In the genomic region with DNA sequence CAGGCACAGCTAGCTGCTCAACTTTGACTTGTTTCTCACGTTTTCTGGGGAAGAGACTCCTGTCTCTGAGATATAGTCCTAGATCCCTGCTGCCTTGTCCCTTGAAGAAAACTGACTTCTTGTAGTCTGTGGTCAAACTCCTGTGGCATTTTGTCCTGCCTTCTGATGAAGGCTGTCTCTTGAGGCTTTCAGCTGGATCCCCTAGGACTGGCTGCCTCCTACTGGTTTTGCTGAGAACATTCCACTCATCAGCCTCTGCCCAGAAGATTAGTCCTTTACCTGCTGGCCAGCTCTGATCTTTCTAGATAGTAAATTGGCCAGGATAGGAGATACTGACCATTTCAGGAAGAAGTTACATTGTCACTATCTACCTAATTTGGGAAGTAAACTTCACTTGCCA, we compare ENCODE assay signal across 9 cellular contexts.
A peak's percentile ranks its signal among the peaks of the same experiment; 100 is the strongest.
DNase-seq lines count a peak whose midpoint lies in the region; ATAC-seq and TF ChIP-seq lines count a peak whose summit lies in the region.
"Had no signal": no experiment of that assay in that cellular context is flagged by ENCODE, and none has a peak within 500 bp of the region (broad histone marks: within the 10 kb centered on the region; RNA-seq: fewer than 3 reads in every experiment).

No MANE protein-coding gene starts in this region.

- CTCF ChIA-PET in HEK293 (lab: Yijun Ruan, JAX): interaction anchor here (0.5 to 2.9 kb wide), 14 partner anchors 11 to 829 kb away, joined by 3 to 19 read pairs (median 4); no protein-coding TSS in a partner anchor

- ATAC-seq in left lobe of liver (peak; percentile 74), left cardiac atrium (no peak)
- ATAC-seq: T-cell had no signal

- intact Hi-C loops in left cardiac atrium (cut with DNase I): no loop called here

- POLR2A ChIA-PET in HEK293 (lab: Yijun Ruan, JAX): no interaction called here

- TF ChIP-seq CTCF in HEK293 (tag by site-specific recombination; IDR thresholded peaks at IDR 0.05): no peak

- no peaks in the 10 kb centered on the region for H3K4me1 ChIP-seq in HEK293 (ENCODE audit: control insufficient read depth, insufficient read depth, low read length)

- no peaks in the 10 kb centered on the region for H3K36me3 ChIP-seq in HEK293 (ENCODE audit: control insufficient read depth in 2 of 2, insufficient read depth in 1 of 2, low read length in 2 of 2)

- H3K27ac ChIP-seq in HEK293 (ENCODE audit: extremely low read depth, low read depth, low read length): no peak overlapping the region

- H3K9me3 ChIP-seq in HEK293 (ENCODE audit: control insufficient read depth, insufficient read depth, low read depth, low read length): no peaks in the 10 kb centered on the region

- DNase-seq in NCI-H1092 treated with DMSO at 0.1 percent for 48 hours (lab: John Stamatoyannopoulos, UW) (peak; percentile 6), NCI-H1092 (lab: John Stamatoyannopoulos, UW) (no peak), RPMI7951 (ENCODE audit: low read depth) (peak; percentile 2), left lobe of liver (ENCODE audit: low spot score) (no peak), left cardiac atrium (no peak)
- DNase-seq in effector CD4-positive, alpha-beta T cell: no peak
- DNase-seq in activated CD4-positive, alpha-beta T cell treated with anti-CD3 and anti-CD28 coated beads for 1 hour: no peak

- H3K4me3 ChIP-seq in HEK293 (ENCODE audit: low read depth, low read length): no peak overlapping the region

TF ChIP-seq in HEK293, 187 proteins besides CTCF, POLR2A, EP300 and RAD21:
- TF ChIP-seq ZNF654 (tag by site-specific recombination; IDR thresholded peaks at IDR 0.05; ENCODE audit: low read depth) (peak; percentile 45), TRIM28 (IDR thresholded peaks at IDR 0.05; ENCODE audit: borderline replicate concordance, low read length) (0 out of 2 replicates have a peak, but pooled peaks have one; percentile 18), ZBTB8A (tag by site-specific recombination; IDR thresholded peaks at IDR 0.05) (no peak)

Comparison
In these comparisons a context has a peak if more than half of its experiments do, and no peak if none do; other contexts are left out.
1. DNase-seq: peak in NCI-H1092 treated with DMSO at 0.1 percent for 48 hours (single experiment) and RPMI7951 (single experiment); none in NCI-H1092 (single experiment), left lobe of liver (single experiment), effector CD4-positive, alpha-beta T cell (single experiment), activated CD4-positive, alpha-beta T cell treated with anti-CD3 and anti-CD28 coated beads for 1 hour (single experiment) and left cardiac atrium (single experiment).